Comparison of ENCODE assay signal across 19 cellular contexts in genomic region chr5:2173067-2173466, GRCh38.
"Had no signal": no experiment of that assay in that cellular context is flagged by ENCODE, and none has a peak within 500 bp of the region (broad histone marks: within the 10 kb centered on the region; RNA-seq: fewer than 3 reads in every experiment).

No MANE protein-coding gene starts in this region.

- H3K4me1 ChIP-seq: gastroesophageal sphincter, left lung, prostate gland, sigmoid colon, spleen, stomach, testis, upper lobe of right lung had no signal

- H3K4me1 Mint-ChIP-seq: activated CD8-positive, alpha-beta memory T cell treated with anti-CD3 and anti-CD28 coated beads, Interleukin-2, amount 10 ng/mL, durations not matched to agents 7 days and 5 days; naive thymus-derived CD4-positive, alpha-beta T cell had no signal

- DNase-seq: activated CD4-positive, alpha-beta T cell treated with anti-CD3 and anti-CD28 coated beads, Interleukin-2, amount 50 U/mL, for 48 hours; activated CD8-positive, alpha-beta memory T cell treated with anti-CD3 and anti-CD28 coated beads, Interleukin-2, amount 10 ng/mL, durations not matched to agents 7 days and 5 days; activated naive CD4-positive, alpha-beta T cell treated with anti-CD3 and anti-CD28 coated beads, Interleukin-2, amount 50 U/mL, for 16 hours; activated T-cell treated with anti-CD3 and anti-CD28 coated beads, Interleukin-2, amount 50 U/mL, for 1 hour; dorsolateral prefrontal cortex; erythroblast; left lung; mucosa of descending colon; naive thymus-derived CD4-positive, alpha-beta T cell; occipital lobe; sigmoid colon; stomach; testis; upper lobe of right lung had no signal

- H3K36me3 ChIP-seq: gastroesophageal sphincter, left lung, prostate gland, sigmoid colon, spleen, stomach, upper lobe of right lung had no signal

- ATAC-seq: activated CD8-positive, alpha-beta memory T cell treated with anti-CD3 and anti-CD28 coated beads, Interleukin-2, amount 10 ng/mL, durations not matched to agents 7 days and 5 days; gastroesophageal sphincter; left lung; mucosa of descending colon; naive thymus-derived CD4-positive, alpha-beta T cell; upper lobe of right lung had no signal

- H3K27me3 Mint-ChIP-seq: activated CD8-positive, alpha-beta memory T cell treated with anti-CD3 and anti-CD28 coated beads, Interleukin-2, amount 10 ng/mL, durations not matched to agents 7 days and 5 days had no signal

- H3K27ac ChIP-seq: dorsolateral prefrontal cortex, gastroesophageal sphincter, left lung, prostate gland, sigmoid colon, spleen, stomach, testis, upper lobe of right lung, VCaP had no signal

- H3K9me3 Mint-ChIP-seq: naive thymus-derived CD4-positive, alpha-beta T cell had no signal

- H3K36me3 Mint-ChIP-seq: activated CD8-positive, alpha-beta memory T cell treated with anti-CD3 and anti-CD28 coated beads, Interleukin-2, amount 10 ng/mL, durations not matched to agents 7 days and 5 days; naive thymus-derived CD4-positive, alpha-beta T cell had no signal

- H3K4me3 Mint-ChIP-seq: activated CD8-positive, alpha-beta memory T cell treated with anti-CD3 and anti-CD28 coated beads, Interleukin-2, amount 10 ng/mL, durations not matched to agents 7 days and 5 days; naive thymus-derived CD4-positive, alpha-beta T cell had no signal

- H3K27me3 ChIP-seq: testis had no signal

- FAIRE-seq: keratinocyte had no signal

- H3K4me3 ChIP-seq: dorsolateral prefrontal cortex, gastroesophageal sphincter, left lung, mucosa of descending colon, prostate gland, sigmoid colon, spleen, stomach, testis, upper lobe of right lung had no signal

- H3K9me3 ChIP-seq: gastroesophageal sphincter, left lung, mucosa of descending colon, prostate gland, sigmoid colon, spleen, stomach, testis, upper lobe of right lung had no signal

- H3K27ac Mint-ChIP-seq: activated CD8-positive, alpha-beta memory T cell treated with anti-CD3 and anti-CD28 coated beads, Interleukin-2, amount 10 ng/mL, durations not matched to agents 7 days and 5 days; naive thymus-derived CD4-positive, alpha-beta T cell had no signal
